ENCODE assay signal across 22 cellular contexts in genomic region chr19:806815-807421, GRCh38. TPM values are rescaled to one million over a fixed set of nuclear protein-coding genes. Genes with fewer than 3 reads are reported as not detected.
A peak's percentile ranks its signal among the peaks of the same experiment; 100 is the strongest.
DNase-seq lines count a peak whose midpoint lies in the region; ATAC-seq, FAIRE-seq and TF ChIP-seq lines count a peak whose summit lies in the region.
"Had no signal": no experiment of that assay in that cellular context is flagged by ENCODE, and none has a peak within 500 bp of the region (broad histone marks: within the 10 kb centered on the region; RNA-seq: fewer than 3 reads in every experiment).

No MANE protein-coding gene starts in this region.

- TF ChIP-seq CTCF in chondrocyte (IDR thresholded peaks at IDR 0.05) (no peak), D721Med (IDR thresholded peaks at IDR 0.05; ENCODE audit: insufficient read depth, missing control alignments) (no peak)

- H4K91ac ChIP-seq in trophoblast cell (ENCODE audit: low read depth, low read length), result no peak overlapping the region

- H3K4me1 Mint-ChIP-seq in chondrocyte (ENCODE audit: low read depth), result peaks cover 14% of the 10 kb centered on the region

- H3K9ac ChIP-seq in NT2/D1 (ENCODE audit: insufficient read length, low read depth) (peak overlapping the region; percentile 32), trophoblast cell (ENCODE audit: low read length) (no peak overlapping the region)

- ATAC-seq in GM18505 (IDR thresholded peaks at IDR 0.05; ENCODE audit: unreplicated experiment), result no peak
- ATAC-seq: activated CD8-positive, alpha-beta memory T cell treated with anti-CD3 and anti-CD28 coated beads, Interleukin-2, amount 10 ng/mL, durations not matched to agents 7 days and 5 days had no signal

- H3K79me1 ChIP-seq in trophoblast cell (ENCODE audit: low read length), result no peaks in the 10 kb centered on the region

- H3K4me1 ChIP-seq in NT2/D1 (ENCODE audit: insufficient read depth, insufficient read length), result peaks cover 34% of the 10 kb centered on the region
- peaks cover 2 to 3% of the 10 kb centered on the region in 2 experiments for H3K4me1 ChIP-seq in trophoblast cell (ENCODE audit: control insufficient read depth in 1 of 2, insufficient read depth in 2 of 2, low read length in 2 of 2)
- H3K4me1 ChIP-seq: colonic mucosa had no signal

- H3K4ac ChIP-seq in trophoblast cell (ENCODE audit: low read depth, low read length), result peak overlapping the region; percentile 3

- H3K27ac Mint-ChIP-seq in chondrocyte (ENCODE audit: unreplicated experiment), result peak overlapping the region; percentile 27

- H4K12ac ChIP-seq in trophoblast cell (ENCODE audit: low read depth, low read length), result no peak overlapping the region

- peaks cover 31% of the 10 kb centered on the region for H3K79me2 ChIP-seq in trophoblast cell (ENCODE audit: control insufficient read depth, insufficient read depth, low read length, poor library complexity)

- WGBS in trophoblast cell (ENCODE audit: extremely low coverage, insufficient coverage, insufficient read length), result no CpG with 5 or more reads among the region's 34 CpGs

- no peak for FAIRE-seq in D721Med (lab: Jason Lieb, UNC)
- FAIRE-seq: endothelial cell of umbilical vein had no signal

- H3K9me3 ChIP-seq in NT2/D1 (ENCODE audit: insufficient read depth, low read length) (no peaks in the 10 kb centered on the region), trophoblast cell (ENCODE audit: insufficient read depth, low read depth, low read length) (peaks cover 3% of the 10 kb centered on the region)
- H3K9me3 ChIP-seq: ascending aorta, colonic mucosa, MG63, prostate gland, thoracic aorta had no signal

- no peak overlapping the region for H2AFZ ChIP-seq in trophoblast cell (ENCODE audit: insufficient read depth, low read length, poor library complexity)

- H4K8ac ChIP-seq in trophoblast cell (ENCODE audit: low read depth, low read length), result no peak overlapping the region

- no peak overlapping the region for H3K23ac ChIP-seq in trophoblast cell (ENCODE audit: low read length)

- no peak overlapping the region for H3K4me3 ChIP-seq in H7 (ENCODE audit: insufficient read depth, low read depth, low read length)
- H3K4me3 ChIP-seq in NT2/D1 (ENCODE audit: insufficient read length, low read depth), result no peak overlapping the region
- no peak overlapping the region for H3K4me3 ChIP-seq in trophoblast cell (ENCODE audit: low read depth, low read length)
- H3K4me3 ChIP-seq: ascending aorta, colonic mucosa, MG63, prostate gland, smooth muscle cell, thoracic aorta had no signal

- no peak overlapping the region for H3K27ac ChIP-seq in trophoblast cell (ENCODE audit: low read depth, low read length)
- H3K27ac ChIP-seq: ascending aorta, colonic mucosa, prostate gland, thoracic aorta had no signal

- H3K27me3 Mint-ChIP-seq in chondrocyte (ENCODE audit: low read depth), result no peaks in the 10 kb centered on the region
- H3K27me3 Mint-ChIP-seq: activated CD8-positive, alpha-beta memory T cell treated with anti-CD3 and anti-CD28 coated beads, Interleukin-2, amount 10 ng/mL, durations not matched to agents 7 days and 5 days had no signal

- peak; percentile 77 for DNase-seq in H7
- no peak for DNase-seq in NT2/D1 (ENCODE audit: low read depth, low spot score)
- no peak for DNase-seq in chondrocyte (ENCODE audit: low spot score)
- peak in 1 of 2 donors; percentile 4 for DNase-seq in trophoblast cell
- DNase-seq in D721Med (ENCODE audit: insufficient read length, low spot score), result no peak
- DNase-seq in activated gamma-delta T cell (lab: John Stamatoyannopoulos, UW), result no peak
- DNase-seq: activated CD8-positive, alpha-beta memory T cell treated with anti-CD3 and anti-CD28 coated beads, Interleukin-2, amount 10 ng/mL, durations not matched to agents 7 days and 5 days; activated gamma-delta T cell treated with Interleukin-2 at 50 U/mL for 16 hours; colonic mucosa; foreskin melanocyte; MG63; NCI-H1930; NCI-H446; Right ventricle myocardium superior had no signal

- peaks cover 25% of the 10 kb centered on the region for H3K36me3 Mint-ChIP-seq in chondrocyte (ENCODE audit: low read depth)

- H2BK120ac ChIP-seq in trophoblast cell (ENCODE audit: insufficient read depth, low read length, poor library complexity), result no peak overlapping the region

- H3K9me3 Mint-ChIP-seq in chondrocyte (ENCODE audit: low read depth), result no peaks in the 10 kb centered on the region

- no peak for TF ChIP-seq POLR2A in GM18505 (IDR thresholded peaks at IDR 0.05; ENCODE audit: borderline replicate concordance, extremely low read depth, insufficient read depth, insufficient read length)

- no peak overlapping the region for H3K14ac ChIP-seq in trophoblast cell (ENCODE audit: low read length)

- H3K36me3 ChIP-seq in H7 (replicated peaks; ENCODE audit: control insufficient read depth, insufficient read depth, low read length) (peaks cover 43% of the 10 kb centered on the region), NT2/D1 (ENCODE audit: insufficient read depth, insufficient read length, low read length) (peaks cover 99% of the 10 kb centered on the region), trophoblast cell (ENCODE audit: control insufficient read depth in 1 of 2, insufficient read depth in 2 of 2, low read length in 2 of 2) (peaks cover 97 to 99% of the 10 kb centered on the region in 2 experiments)

- no peak overlapping the region for H2BK12ac ChIP-seq in trophoblast cell (ENCODE audit: low read length)

- no peak overlapping the region for H2BK5ac ChIP-seq in trophoblast cell (ENCODE audit: low read depth, low read length, poor library complexity)

- H2AK5ac ChIP-seq in trophoblast cell (ENCODE audit: low read length), result no peak overlapping the region

- no peak overlapping the region for H3K4me2 ChIP-seq in trophoblast cell (ENCODE audit: low read length)
- H3K4me2 ChIP-seq: smooth muscle cell had no signal

- H3K18ac ChIP-seq in trophoblast cell (ENCODE audit: low read length), result no peak overlapping the region

- H3K27me3 ChIP-seq in H7 (ENCODE audit: control insufficient read depth, insufficient read depth, low read length) (no peaks in the 10 kb centered on the region), NT2/D1 (ENCODE audit: insufficient read depth, insufficient read length) (no peaks in the 10 kb centered on the region), trophoblast cell (ENCODE audit: insufficient read depth, low read length) (no peaks in the 10 kb centered on the region)
- H3K27me3 ChIP-seq: ascending aorta, colonic mucosa, MG63 had no signal

- H3K4me3 Mint-ChIP-seq in chondrocyte (ENCODE audit: unreplicated experiment), result no peak overlapping the region
- H3K4me3 Mint-ChIP-seq: activated CD8-positive, alpha-beta memory T cell treated with anti-CD3 and anti-CD28 coated beads, Interleukin-2, amount 10 ng/mL, durations not matched to agents 7 days and 5 days had no signal

RNA-seq across cellular contexts. Expression of gene PTBP1, which starts 9.7 kb away (rescaled TPM):
- 460 and 481 TPM in 2 replicates for total RNA-seq in H7 (2014; rRNA removed; shearing (Covaris generic))
- 281 to 343 TPM (median 285 TPM) in 3 replicates for total RNA-seq in chondrocyte
- 654 and 679 TPM in 2 replicates for polyA plus RNA-seq in trophoblast cell (2013)

RNA-seq across cellular contexts. Expression of gene PLPPR3, which starts 14.8 kb away (rescaled TPM):
- 52.0 and 53.8 TPM in 2 replicates for total RNA-seq in H7 (2014; rRNA removed; shearing (Covaris generic))
- 5.4 to 6.8 TPM (median 6.0 TPM) in 3 replicates for total RNA-seq in chondrocyte
- polyA plus RNA-seq in trophoblast cell (2013), result 21.2 and 21.4 TPM in 2 replicates
- total RNA-seq: activated CD8-positive, alpha-beta memory T cell treated with anti-CD3 and anti-CD28 coated beads, Interleukin-2, amount 10 ng/mL, durations not matched to agents 7 days and 5 days; ascending aorta; Right ventricle myocardium superior; thoracic aorta had no signal

RNA-seq across cellular contexts. Expression of gene AZU1, which starts 20.7 kb away (rescaled TPM):
- total RNA-seq in H7 (2014; rRNA removed; shearing (Covaris generic)), result 0.85 and 1.3 TPM in 2 replicates
- 0.37 to 0.51 TPM in 2 of 3 replicates, not detected in the other for total RNA-seq in chondrocyte
- polyA plus RNA-seq in trophoblast cell (2013), result 0.38 and 0.39 TPM in 2 replicates
- total RNA-seq: activated CD8-positive, alpha-beta memory T cell treated with anti-CD3 and anti-CD28 coated beads, Interleukin-2, amount 10 ng/mL, durations not matched to agents 7 days and 5 days; ascending aorta; endothelial cell of umbilical vein; H4; Right ventricle myocardium superior had no signal

RNA-seq across cellular contexts. Expression of gene PRTN3, which starts 33.9 kb away (rescaled TPM):
- total RNA-seq in H7 (2014; rRNA removed; shearing (Covaris generic)), result 0.66 TPM in 1 of 2 replicates, not detected in the other
- total RNA-seq in chondrocyte, result not detected in 3 replicates
- not detected in 2 replicates for polyA plus RNA-seq in trophoblast cell (2013)
- total RNA-seq: activated CD8-positive, alpha-beta memory T cell treated with anti-CD3 and anti-CD28 coated beads, Interleukin-2, amount 10 ng/mL, durations not matched to agents 7 days and 5 days; ascending aorta; colonic mucosa; endothelial cell of umbilical vein; Right ventricle myocardium superior; smooth muscle cell; thoracic aorta had no signal
- polyA plus RNA-seq: BJ, endothelial cell of umbilical vein, smooth muscle cell had no signal

RNA-seq across cellular contexts. Expression of gene ELANE, which starts 45.2 kb away (rescaled TPM):
- total RNA-seq in H7 (2014; rRNA removed; shearing (Covaris generic)), result not detected in 2 replicates
- total RNA-seq in chondrocyte, result not detected in 3 replicates
- not detected in 2 replicates for polyA plus RNA-seq in trophoblast cell (2013)
- total RNA-seq: activated CD8-positive, alpha-beta memory T cell treated with anti-CD3 and anti-CD28 coated beads, Interleukin-2, amount 10 ng/mL, durations not matched to agents 7 days and 5 days; ascending aorta; colonic mucosa; endothelial cell of umbilical vein; H4; smooth muscle cell had no signal
- polyA plus RNA-seq: endothelial cell of umbilical vein, smooth muscle cell had no signal
